In genomic region chr3:51397389-51397788, GRCh38 we compare ENCODE assay signal across 17 cellular contexts. TPM values are rescaled to one million over a fixed set of nuclear protein-coding genes. Genes with fewer than 3 reads are reported as not detected.
A peak's percentile ranks its signal among the peaks of the same experiment; 100 is the strongest.
DNase-seq lines count a peak whose midpoint lies in the region; ATAC-seq and TF ChIP-seq lines count a peak whose summit lies in the region.
"Had no signal": no experiment of that assay in that cellular context is flagged by ENCODE, and none has a peak within 500 bp of the region (broad histone marks: within the 10 kb centered on the region; RNA-seq: fewer than 3 reads in every experiment).

No MANE protein-coding gene starts in this region.

- DNase-seq in activated CD8-positive, alpha-beta memory T cell treated with anti-CD3 and anti-CD28 coated beads for 24 hours = peak; percentile 55
- no peak for DNase-seq in activated CD8-positive, alpha-beta memory T cell treated with anti-CD3 and anti-CD28 coated beads, Interleukin-2, amount 10 ng/mL, durations not matched to agents 7 days and 5 days
- no peak for DNase-seq in endodermal cell
- peak; percentile 20 for DNase-seq in stimulated activated CD8-positive, alpha-beta memory T cell treated with anti-CD3 and anti-CD28 coated beads, Interleukin-4, amount 100 ng/mL, for 48 hours
- DNase-seq in NCI-H226 = no peak
- DNase-seq in KBM-7 = no peak
- DNase-seq: activated CD4-positive, alpha-beta T cell treated with anti-CD3 and anti-CD28 coated beads for 4 hours; activated effector memory CD4-positive, alpha-beta T cell treated with anti-CD3 and anti-CD28 coated beads, Interleukin-2, amount 50 U/mL, for 16 hours; COR-L47; erythroblast; stimulated activated CD4-positive, alpha-beta T cell treated with anti-CD3 and anti-CD28 coated beads, Interleukin-2, amount 100 ng/mL, for 48 hours; transverse colon had no signal

- in situ Hi-C loops in KBM-7 (cut with MboI; ENCODE audit: low pct_unique_long_range_greater_than_20kb, low sequenced_read_pairs) = loop anchor here (25.0 kb wide), 1 partner anchor 735 kb away; the partner anchor contains the start of gene DOCK3

- H3K4me1 ChIP-seq in HUES48 (ENCODE audit: control insufficient read depth, insufficient read depth, low read length) (peaks cover 5% of the 10 kb centered on the region), endodermal cell (ENCODE audit: control insufficient read depth, insufficient read depth, low read length) (peaks cover 6% of the 10 kb centered on the region)

- H3K27me3 ChIP-seq in HUES48 (ENCODE audit: control insufficient read depth, insufficient read depth, low read length) (no peaks in the 10 kb centered on the region), endodermal cell (ENCODE audit: control insufficient read depth, insufficient read depth, low read length, poor library complexity, severe bottlenecking) (no peaks in the 10 kb centered on the region)
- H3K27me3 ChIP-seq: transverse colon had no signal

- CTCF ChIA-PET in activated CD8-positive, alpha-beta memory T cell treated with anti-CD3 and anti-CD28 coated beads, Interleukin-2, amount 10 ng/mL, durations not matched to agents 7 days and 5 days (lab: Charles Lee) = interaction anchor here (1.3 kb wide), 1 partner anchor 37 kb away, joined by 4 read pairs; no protein-coding TSS in a partner anchor

- TF ChIP-seq CTCF in endodermal cell (conservative IDR thresholded peaks at IDR 0.05) = no peak

- no peaks in the 10 kb centered on the region; the same call in 1 of the 2 replicates for H3K9me3 ChIP-seq in HUES48 (ENCODE audit: control insufficient read depth, insufficient read depth, low read length)
- peaks cover 24% of the 10 kb centered on the region for H3K9me3 ChIP-seq in endodermal cell (ENCODE audit: control insufficient read depth, low read length)
- H3K9me3 ChIP-seq: A549, transverse colon had no signal

- peak overlapping the region; percentile 16 for H3K27ac ChIP-seq in HUES48 (ENCODE audit: low read depth, low read length)
- peak overlapping the region; percentile 27 for H3K27ac ChIP-seq in endodermal cell (ENCODE audit: low read depth, low read length)
- H3K27ac ChIP-seq: A549, transverse colon had no signal

- WGBS in endodermal cell (ENCODE audit: insufficient coverage in 1 of 2, insufficient read length in 1 of 2), 2 experiments = 92 to 93% methylated on average over 3 to 5 of the region's 5 CpGs

- no peaks in the 10 kb centered on the region for H3K9me3 Mint-ChIP-seq in activated CD8-positive, alpha-beta memory T cell treated with anti-CD3 and anti-CD28 coated beads, Interleukin-2, amount 10 ng/mL, durations not matched to agents 7 days and 5 days (ENCODE audit: low read depth)
- peaks cover 6% of the 10 kb centered on the region for H3K9me3 Mint-ChIP-seq in endodermal cell
- H3K9me3 Mint-ChIP-seq: central memory CD8-positive, alpha-beta T cell; T-helper 1 cell treated with Interleukin-12 subunit alpha and Interleukin-12 subunit beta and Interleukin-4 antibody, amounts not matched to agents 30 μg/mL and 1 μg/mL, for 36 hours had no signal

- no peak for ATAC-seq in activated CD8-positive, alpha-beta memory T cell treated with anti-CD3 and anti-CD28 coated beads, Interleukin-2, amount 10 ng/mL, durations not matched to agents 7 days and 5 days
- ATAC-seq in GM18858 (IDR thresholded peaks at IDR 0.05; ENCODE audit: unreplicated experiment) = no peak
- ATAC-seq: A549 had no signal

- no peak overlapping the region for H3K4me3 Mint-ChIP-seq in activated CD8-positive, alpha-beta memory T cell treated with anti-CD3 and anti-CD28 coated beads, Interleukin-2, amount 10 ng/mL, durations not matched to agents 7 days and 5 days
- no peak overlapping the region for H3K4me3 Mint-ChIP-seq in endodermal cell
- H3K4me3 Mint-ChIP-seq: central memory CD8-positive, alpha-beta T cell; T-helper 1 cell treated with Interleukin-12 subunit alpha and Interleukin-12 subunit beta and Interleukin-4 antibody, amounts not matched to agents 30 μg/mL and 1 μg/mL, for 36 hours had no signal

- no peaks in the 10 kb centered on the region for H3K27me3 Mint-ChIP-seq in activated CD8-positive, alpha-beta memory T cell treated with anti-CD3 and anti-CD28 coated beads, Interleukin-2, amount 10 ng/mL, durations not matched to agents 7 days and 5 days
- H3K27me3 Mint-ChIP-seq in endodermal cell (ENCODE audit: insufficient read depth) = no peaks in the 10 kb centered on the region
- H3K27me3 Mint-ChIP-seq: central memory CD8-positive, alpha-beta T cell had no signal

- H3K9ac ChIP-seq in HUES48 (ENCODE audit: low read depth, low read length) = no peak overlapping the region
- no peak overlapping the region for H3K9ac ChIP-seq in endodermal cell (ENCODE audit: extremely low read depth, low read length, poor library complexity, severe bottlenecking)

- H3K4me3 ChIP-seq in HUES48 (ENCODE audit: low read depth, low read length) = no peak overlapping the region
- no peak overlapping the region for H3K4me3 ChIP-seq in endodermal cell (ENCODE audit: low read length)
- H3K4me3 ChIP-seq: A549, transverse colon had no signal

- no peak overlapping the region for H3K27ac Mint-ChIP-seq in activated CD8-positive, alpha-beta memory T cell treated with anti-CD3 and anti-CD28 coated beads, Interleukin-2, amount 10 ng/mL, durations not matched to agents 7 days and 5 days
- H3K27ac Mint-ChIP-seq in endodermal cell = peak overlapping the region; percentile 78

- peaks cover 42% of the 10 kb centered on the region for H3K4me1 Mint-ChIP-seq in activated CD8-positive, alpha-beta memory T cell treated with anti-CD3 and anti-CD28 coated beads, Interleukin-2, amount 10 ng/mL, durations not matched to agents 7 days and 5 days
- H3K4me1 Mint-ChIP-seq in endodermal cell = peaks cover 22% of the 10 kb centered on the region

- H3K36me3 Mint-ChIP-seq in activated CD8-positive, alpha-beta memory T cell treated with anti-CD3 and anti-CD28 coated beads, Interleukin-2, amount 10 ng/mL, durations not matched to agents 7 days and 5 days = peaks cover 34% of the 10 kb centered on the region
- H3K36me3 Mint-ChIP-seq in endodermal cell (ENCODE audit: low read depth) = peaks cover 54% of the 10 kb centered on the region

- H3K36me3 ChIP-seq in HUES48 (ENCODE audit: control insufficient read depth, insufficient read depth, low read length) (peaks cover 81% of the 10 kb centered on the region), endodermal cell (ENCODE audit: control insufficient read depth, insufficient read depth, low read length) (peaks cover 57% of the 10 kb centered on the region)

RNA-seq across cellular contexts. Expression of gene RBM15B, which starts 6.3 kb away (rescaled TPM):
- total RNA-seq in activated CD8-positive, alpha-beta memory T cell treated with anti-CD3 and anti-CD28 coated beads, Interleukin-2, amount 10 ng/mL, durations not matched to agents 7 days and 5 days = 10 to 100 TPM; 28.7 to 36.1 TPM
- total RNA-seq in endodermal cell = 10 to 100 TPM; 49.5 to 58.2 TPM
- polyA plus RNA-seq in endodermal cell (2013, experiment 1 of 2) = 38.9 TPM
- 34.4 TPM for polyA plus RNA-seq in endodermal cell (2013, experiment 2 of 2)

RNA-seq across cellular contexts. Expression of gene MANF, which starts 12.3 kb away (rescaled TPM):
- 100 to 1,000 TPM; 140 to 182 TPM for total RNA-seq in activated CD8-positive, alpha-beta memory T cell treated with anti-CD3 and anti-CD28 coated beads, Interleukin-2, amount 10 ng/mL, durations not matched to agents 7 days and 5 days
- 100 to 1,000 TPM; 153 to 225 TPM for total RNA-seq in endodermal cell
- polyA plus RNA-seq in endodermal cell (2013, experiment 1 of 2) = 176 TPM
- polyA plus RNA-seq in endodermal cell (2013, experiment 2 of 2) = 180 TPM

Comparison
In these comparisons a context has a peak if more than half of its experiments do, and no peak if none do; other contexts are left out.
1. DNase-seq: peak in activated CD8-positive, alpha-beta memory T cell treated with anti-CD3 and anti-CD28 coated beads for 24 hours (single experiment) and stimulated activated CD8-positive, alpha-beta memory T cell treated with anti-CD3 and anti-CD28 coated beads, Interleukin-4, amount 100 ng/mL, for 48 hours (single experiment); none in activated CD8-positive, alpha-beta memory T cell treated with anti-CD3 and anti-CD28 coated beads, Interleukin-2, amount 10 ng/mL, durations not matched to agents 7 days and 5 days (single experiment), endodermal cell (single experiment), NCI-H226 (single experiment) and KBM-7 (single experiment).